In the genomic region with DNA sequence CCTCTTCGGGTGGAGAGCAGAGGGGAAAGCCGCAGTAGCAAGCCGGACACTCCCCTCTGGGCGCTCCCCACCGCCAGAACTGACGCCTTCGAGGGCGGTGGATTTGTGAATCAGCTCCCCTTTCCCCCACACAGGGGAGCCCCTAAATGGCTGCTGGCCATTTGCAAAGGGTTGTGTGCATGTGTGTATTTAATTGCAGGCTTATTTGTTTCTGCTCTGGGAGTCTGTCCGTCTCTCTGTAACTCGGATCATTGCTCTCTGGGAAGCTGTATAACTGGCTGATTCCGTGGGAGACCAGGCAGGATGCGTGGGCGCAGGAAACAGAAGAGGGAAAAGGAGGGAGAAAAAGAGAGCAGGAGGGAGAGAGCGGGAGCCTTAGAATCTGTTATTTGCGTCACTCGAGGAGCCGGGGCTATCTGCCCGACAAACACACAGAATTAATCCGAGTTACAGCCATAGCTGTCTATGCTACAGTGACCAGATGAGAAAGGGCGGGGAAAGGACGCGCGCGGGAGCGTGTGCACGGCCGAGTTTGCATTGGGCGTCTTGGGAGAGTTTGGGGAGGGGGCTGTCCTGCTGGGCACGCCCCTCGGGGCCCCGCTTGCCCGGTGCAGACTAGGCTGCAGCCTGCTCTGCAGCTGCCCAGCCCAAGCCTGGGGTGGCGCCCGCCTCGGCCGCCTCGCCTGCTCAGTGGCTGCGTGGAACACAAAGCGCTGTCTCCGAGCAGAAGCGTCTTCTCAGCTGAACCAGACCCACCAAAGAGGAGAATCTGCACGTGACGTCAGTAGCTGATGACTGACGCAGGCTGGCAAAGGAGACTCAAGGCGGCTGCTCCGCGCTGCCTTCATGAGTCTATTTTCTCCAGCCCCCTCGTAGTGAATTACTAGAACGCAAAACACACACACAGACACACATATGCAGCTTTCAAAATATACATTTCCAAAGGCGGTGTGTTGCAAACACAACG, we compare ENCODE assay signal across 9 cellular contexts.
DNase-seq lines count a peak whose midpoint lies in the region; ATAC-seq, FAIRE-seq and TF ChIP-seq lines count a peak whose summit lies in the region.
"Had no signal": no experiment of that assay in that cellular context is flagged by ENCODE, and none has a peak within 500 bp of the region (broad histone marks: within the 10 kb centered on the region; RNA-seq: fewer than 3 reads in every experiment).

No MANE protein-coding gene starts in this region.

- H3K4me2 ChIP-seq in astrocyte (ENCODE audit: low read length): peak overlapping the region; percentile 86

- no peaks in the 10 kb centered on the region for H3K9me3 ChIP-seq in CD4-positive, alpha-beta T cell (ENCODE audit: control insufficient read depth, low read length)
- no peaks in the 10 kb centered on the region for H3K9me3 ChIP-seq in astrocyte (ENCODE audit: insufficient read depth, low read depth, low read length)

- TF ChIP-seq CTCF in CD4-positive, alpha-beta T cell (IDR thresholded peaks at IDR 0.05): no peak
- no peak for TF ChIP-seq CTCF in astrocyte (IDR thresholded peaks at IDR 0.05; ENCODE audit: insufficient read depth, low read depth, low read length)

- H3K27me3 ChIP-seq in CD4-positive, alpha-beta T cell (ENCODE audit: control insufficient read depth, insufficient read depth, low read length): peaks cover 86% of the 10 kb centered on the region
- H3K27me3 ChIP-seq in astrocyte (ENCODE audit: insufficient read depth, low read length): peaks cover 83% of the 10 kb centered on the region

- H3K4me3 Mint-ChIP-seq in CD4-positive, alpha-beta T cell: peak overlapping the region; percentile 6
- H3K4me3 Mint-ChIP-seq in IgD-negative memory B cell (peak overlapping the region in 3 of 4 donors; percentile 40 to 77 (median 63)), astrocyte (ENCODE audit: unreplicated experiment) (peak overlapping the region; percentile 87)
- peak overlapping the region; percentile 41 to 82 for H3K4me3 Mint-ChIP-seq in stimulated activated naive CD8-positive, alpha-beta T cell treated with anti-CD3 and anti-CD28 coated beads, Interleukin-15, amount 100 ng/mL, for 72 hours
- H3K4me3 Mint-ChIP-seq: dendritic cell treated with granulocyte-macrophage colony-stimulating factor and Interleukin-4, amounts not matched to agents 40 ng/mL and 50 ng/mL, for 4 days had no signal

- peaks cover 97% of the 10 kb centered on the region for H3K27me3 Mint-ChIP-seq in CD4-positive, alpha-beta T cell
- H3K27me3 Mint-ChIP-seq in IgD-negative memory B cell: peaks cover 80% of the 10 kb centered on the region
- peaks cover 81% of the 10 kb centered on the region for H3K27me3 Mint-ChIP-seq in astrocyte (ENCODE audit: low read depth, unreplicated experiment)
- H3K27me3 Mint-ChIP-seq in stimulated activated naive CD8-positive, alpha-beta T cell treated with anti-CD3 and anti-CD28 coated beads, Interleukin-15, amount 100 ng/mL, for 72 hours: peaks cover 100% of the 10 kb centered on the region

- peaks cover 14% of the 10 kb centered on the region for H4K20me1 ChIP-seq in astrocyte (ENCODE audit: insufficient read depth, low read length)

- no peak for FAIRE-seq in astrocyte (lab: Jason Lieb, UNC)

- H3K36me3 Mint-ChIP-seq in CD4-positive, alpha-beta T cell (ENCODE audit: low read depth): no peaks in the 10 kb centered on the region
- H3K36me3 Mint-ChIP-seq in IgD-negative memory B cell (no peaks in the 10 kb centered on the region), astrocyte (ENCODE audit: low read depth, unreplicated experiment) (no peaks in the 10 kb centered on the region)

- no peak overlapping the region for H3K27ac ChIP-seq in CD4-positive, alpha-beta T cell (ENCODE audit: low read depth, low read length)
- no peak overlapping the region for H3K27ac ChIP-seq in astrocyte (ENCODE audit: low read depth, low read length)

- no peaks in the 10 kb centered on the region for H3K79me2 ChIP-seq in astrocyte (ENCODE audit: insufficient read depth, low read length)

- intact Hi-C loops in CD4-positive, alpha-beta T cell (cut with DNase I, micrococcal nuclease): no loop called here

- H3K27ac Mint-ChIP-seq in CD4-positive, alpha-beta T cell: no peak overlapping the region
- H3K27ac Mint-ChIP-seq in IgD-negative memory B cell: peak overlapping the region in 1 of 3 donors; percentile 67
- H3K27ac Mint-ChIP-seq in astrocyte (ENCODE audit: unreplicated experiment): peak overlapping the region; percentile 72
- peak overlapping the region in 1 of 2 donors; percentile 87 for H3K27ac Mint-ChIP-seq in stimulated activated naive CD8-positive, alpha-beta T cell treated with anti-CD3 and anti-CD28 coated beads, Interleukin-15, amount 100 ng/mL, for 72 hours
- H3K27ac Mint-ChIP-seq: dendritic cell treated with granulocyte-macrophage colony-stimulating factor and Interleukin-4, amounts not matched to agents 40 ng/mL and 50 ng/mL, for 4 days had no signal

- H3K4me1 Mint-ChIP-seq in CD4-positive, alpha-beta T cell (ENCODE audit: low read depth): peaks cover 41% of the 10 kb centered on the region
- H3K4me1 Mint-ChIP-seq in IgD-negative memory B cell (peaks cover 7 to 23% (median 11%) of the 10 kb centered on the region in 3 donors), astrocyte (ENCODE audit: low read depth, unreplicated experiment) (peaks cover 30% of the 10 kb centered on the region)
- peaks cover 45% of the 10 kb centered on the region for H3K4me1 Mint-ChIP-seq in stimulated activated naive CD8-positive, alpha-beta T cell treated with anti-CD3 and anti-CD28 coated beads, Interleukin-15, amount 100 ng/mL, for 72 hours

- ATAC-seq in CD4-positive, alpha-beta T cell (ENCODE audit: poor library complexity): peak; percentile 49
- ATAC-seq in stimulated activated naive CD8-positive, alpha-beta T cell treated with anti-CD3 and anti-CD28 coated beads, Interleukin-15, amount 100 ng/mL, for 72 hours: peak; percentile 54
- no peak for ATAC-seq in HG03342 (IDR thresholded peaks at IDR 0.05; ENCODE audit: unreplicated experiment)

- POLR2A ChIA-PET in CD4-positive, alpha-beta T cell (lab: Charles Lee): no interaction called here

- DNase-seq in CD4-positive, alpha-beta T cell: no peak
- DNase-seq in astrocyte (ENCODE audit: low read depth) (peak; percentile 58), iris pigment epithelial cell (ENCODE audit: low read depth) (peak; percentile 61), T1000 (lab: John Stamatoyannopoulos, UW) (no peak), glomerular visceral epithelial cell (ENCODE audit: extremely low spot score) (no peak)
- DNase-seq in stimulated activated naive CD8-positive, alpha-beta T cell treated with anti-CD3 and anti-CD28 coated beads, Interleukin-15, amount 100 ng/mL, for 72 hours: peak in 1 of 2 donors; percentile 44

- CTCF ChIA-PET in CD4-positive, alpha-beta T cell (lab: Charles Lee): no interaction called here

- peak overlapping the region; percentile 22 for H2AFZ ChIP-seq in astrocyte (ENCODE audit: low read depth, low read length)

- H3K4me1 ChIP-seq in astrocyte (ENCODE audit: insufficient read depth, low read length): peaks cover 26% of the 10 kb centered on the region

- H3K9me3 Mint-ChIP-seq in CD4-positive, alpha-beta T cell: no peaks in the 10 kb centered on the region
- H3K9me3 Mint-ChIP-seq in IgD-negative memory B cell: peaks cover 0 to 6% (median 2%) of the 10 kb centered on the region in 3 donors
- H3K9me3 Mint-ChIP-seq in astrocyte (ENCODE audit: unreplicated experiment): peaks cover 4% of the 10 kb centered on the region
- H3K9me3 Mint-ChIP-seq in stimulated activated naive CD8-positive, alpha-beta T cell treated with anti-CD3 and anti-CD28 coated beads, Interleukin-15, amount 100 ng/mL, for 72 hours: no peaks in the 10 kb centered on the region
- H3K9me3 Mint-ChIP-seq: dendritic cell treated with granulocyte-macrophage colony-stimulating factor and Interleukin-4, amounts not matched to agents 40 ng/mL and 50 ng/mL, for 4 days had no signal

- H3K4me3 ChIP-seq in astrocyte (ENCODE audit: insufficient read depth, low read depth, low read length): peak overlapping the region; percentile 53

- no peaks in the 10 kb centered on the region for H3K36me3 ChIP-seq in astrocyte (ENCODE audit: insufficient read depth, low read length)

- H3K9ac ChIP-seq in astrocyte (ENCODE audit: low read length): peak overlapping the region; percentile 7

Comparison
In these comparisons a context has a peak if more than half of its experiments do, and no peak if none do; other contexts are left out.
1. DNase-seq: peak in astrocyte (single experiment) and iris pigment epithelial cell (single experiment); none in CD4-positive, alpha-beta T cell (0 of 10), T1000 (single experiment) and glomerular visceral epithelial cell (single experiment).
2. H3K4me3 Mint-ChIP-seq: peak in every context shown above with its lines; median percentile 87 in astrocyte; 63 in IgD-negative memory B cell; 62 in stimulated activated naive CD8-positive, alpha-beta T cell treated with anti-CD3 and anti-CD28 coated beads, Interleukin-15, amount 100 ng/mL, for 72 hours; 6 in CD4-positive, alpha-beta T cell.